Comparison of ENCODE assay signal across 2 cellular contexts in the genomic region with DNA sequence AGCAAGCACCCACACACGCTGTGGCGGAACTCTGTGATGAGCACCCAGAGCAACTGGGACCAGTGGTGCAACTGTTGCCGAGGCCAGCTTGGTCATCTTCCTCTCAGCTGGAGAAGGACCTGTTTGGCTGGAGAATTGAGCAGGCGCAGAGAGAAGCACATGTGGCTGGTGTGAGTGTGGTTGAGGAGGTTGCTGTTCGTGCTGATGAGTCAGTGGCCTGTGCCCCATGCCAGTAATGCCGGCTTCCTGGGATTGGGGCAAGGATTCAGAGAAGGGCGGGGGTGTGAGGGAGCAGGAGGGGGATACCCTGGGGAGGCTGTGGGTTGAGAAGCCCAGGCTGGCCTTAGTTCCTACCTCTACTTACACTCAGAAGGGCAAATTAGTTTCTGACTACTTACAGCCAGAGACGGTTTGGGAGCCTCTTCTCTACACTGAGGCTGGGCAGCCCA.
TF ChIP-seq lines count a peak whose summit lies in the region.

No MANE protein-coding gene starts in this region.

TF ChIP-seq in K562, 482 proteins besides CTCF, POLR2A, EP300 and RAD21 (continues in another document):
- TF ChIP-seq LEF1 (IDR thresholded peaks at IDR 0.05) (no peak), KLF1 (tag; IDR thresholded peaks at IDR 0.05) (no peak), ZNF239 (CRISPR knock-in tag; IDR thresholded peaks at IDR 0.05) (no peak), HMG20B (CRISPR knock-in tag; IDR thresholded peaks at IDR 0.05) (no peak), HDAC1 (IDR thresholded peaks at IDR 0.05) (peak in 1 of 2 experiments; percentile 34; a peak in 1 of 4 replicates), CBX5 (IDR thresholded peaks at IDR 0.05; ENCODE audit: borderline replicate concordance, low read depth) (0 out of 2 replicates have a peak, but pooled peaks have one; percentile 2), STAT5B (CRISPR knock-in tag; IDR thresholded peaks at IDR 0.05) (no peak), RCOR1 (IDR thresholded peaks at IDR 0.05; ENCODE audit: borderline replicate concordance in 1 of 2, low read depth in 2 of 2, low read length in 2 of 2) (no peak), ZNF3 (CRISPR knock-in tag; IDR thresholded peaks at IDR 0.05) (no peak), RBFOX2 (IDR thresholded peaks at IDR 0.05; ENCODE audit: low read depth, low read length) (no peak), MAZ (CRISPR knock-in tag; conservative IDR thresholded peaks at IDR 0.05 in 1 of 2, IDR thresholded peaks at IDR 0.05 in 1 of 2) (0 out of 4 replicates have a peak, but pooled peaks of 1 of the 2 experiments have one; percentile 0), ZNF785 (CRISPR knock-in tag; IDR thresholded peaks at IDR 0.05) (no peak), CHD2 (IDR thresholded peaks at IDR 0.05; ENCODE audit: low read depth, low read length) (no peak), NR1H2 (CRISPR knock-in tag; IDR thresholded peaks at IDR 0.05) (no peak), ZC3H4 (CRISPR knock-in tag; IDR thresholded peaks at IDR 0.05; ENCODE audit: borderline replicate concordance) (no peak), GABPA (tag; conservative IDR thresholded peaks at IDR 0.05; ENCODE audit: low read depth) (no peak), FOXK1 (CRISPR knock-in tag; IDR thresholded peaks at IDR 0.05; ENCODE audit: borderline replicate concordance) (no peak), NR2C1 (IDR thresholded peaks at IDR 0.05) (no peak), NR2C1 (tag; IDR thresholded peaks at IDR 0.05) (0 out of 2 replicates have a peak, but pooled peaks have one; percentile 14), MTA1 (IDR thresholded peaks at IDR 0.05; ENCODE audit: borderline replicate concordance) (no peak)
- TF ChIP-seq, protein P1, sequence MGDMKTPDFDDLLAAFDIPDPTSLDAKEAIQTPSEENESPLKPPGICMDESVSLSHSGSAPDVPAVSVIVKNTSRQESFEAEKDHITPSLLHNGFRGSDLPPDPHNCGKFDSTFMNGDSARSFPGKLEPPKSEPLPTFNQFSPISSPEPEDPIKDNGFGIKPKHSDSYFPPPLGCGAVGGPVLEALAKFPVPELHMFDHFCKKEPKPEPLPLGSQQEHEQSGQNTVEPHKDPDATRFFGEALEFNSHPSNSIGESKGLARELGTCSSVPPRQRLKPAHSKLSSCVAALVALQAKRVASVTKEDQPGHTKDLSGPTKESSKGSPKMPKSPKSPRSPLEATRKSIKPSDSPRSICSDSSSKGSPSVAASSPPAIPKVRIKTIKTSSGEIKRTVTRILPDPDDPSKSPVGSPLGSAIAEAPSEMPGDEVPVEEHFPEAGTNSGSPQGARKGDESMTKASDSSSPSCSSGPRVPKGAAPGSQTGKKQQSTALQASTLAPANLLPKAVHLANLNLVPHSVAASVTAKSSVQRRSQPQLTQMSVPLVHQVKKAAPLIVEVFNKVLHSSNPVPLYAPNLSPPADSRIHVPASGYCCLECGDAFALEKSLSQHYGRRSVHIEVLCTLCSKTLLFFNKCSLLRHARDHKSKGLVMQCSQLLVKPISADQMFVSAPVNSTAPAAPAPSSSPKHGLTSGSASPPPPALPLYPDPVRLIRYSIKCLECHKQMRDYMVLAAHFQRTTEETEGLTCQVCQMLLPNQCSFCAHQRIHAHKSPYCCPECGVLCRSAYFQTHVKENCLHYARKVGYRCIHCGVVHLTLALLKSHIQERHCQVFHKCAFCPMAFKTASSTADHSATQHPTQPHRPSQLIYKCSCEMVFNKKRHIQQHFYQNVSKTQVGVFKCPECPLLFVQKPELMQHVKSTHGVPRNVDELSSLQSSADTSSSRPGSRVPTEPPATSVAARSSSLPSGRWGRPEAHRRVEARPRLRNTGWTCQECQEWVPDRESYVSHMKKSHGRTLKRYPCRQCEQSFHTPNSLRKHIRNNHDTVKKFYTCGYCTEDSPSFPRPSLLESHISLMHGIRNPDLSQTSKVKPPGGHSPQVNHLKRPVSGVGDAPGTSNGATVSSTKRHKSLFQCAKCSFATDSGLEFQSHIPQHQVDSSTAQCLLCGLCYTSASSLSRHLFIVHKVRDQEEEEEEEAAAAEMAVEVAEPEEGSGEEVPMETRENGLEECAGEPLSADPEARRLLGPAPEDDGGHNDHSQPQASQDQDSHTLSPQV (IDR thresholded peaks at IDR 0.05) = peak; percentile 9; the same call in 1 of the 2 replicates
- TF ChIP-seq, protein P2, sequence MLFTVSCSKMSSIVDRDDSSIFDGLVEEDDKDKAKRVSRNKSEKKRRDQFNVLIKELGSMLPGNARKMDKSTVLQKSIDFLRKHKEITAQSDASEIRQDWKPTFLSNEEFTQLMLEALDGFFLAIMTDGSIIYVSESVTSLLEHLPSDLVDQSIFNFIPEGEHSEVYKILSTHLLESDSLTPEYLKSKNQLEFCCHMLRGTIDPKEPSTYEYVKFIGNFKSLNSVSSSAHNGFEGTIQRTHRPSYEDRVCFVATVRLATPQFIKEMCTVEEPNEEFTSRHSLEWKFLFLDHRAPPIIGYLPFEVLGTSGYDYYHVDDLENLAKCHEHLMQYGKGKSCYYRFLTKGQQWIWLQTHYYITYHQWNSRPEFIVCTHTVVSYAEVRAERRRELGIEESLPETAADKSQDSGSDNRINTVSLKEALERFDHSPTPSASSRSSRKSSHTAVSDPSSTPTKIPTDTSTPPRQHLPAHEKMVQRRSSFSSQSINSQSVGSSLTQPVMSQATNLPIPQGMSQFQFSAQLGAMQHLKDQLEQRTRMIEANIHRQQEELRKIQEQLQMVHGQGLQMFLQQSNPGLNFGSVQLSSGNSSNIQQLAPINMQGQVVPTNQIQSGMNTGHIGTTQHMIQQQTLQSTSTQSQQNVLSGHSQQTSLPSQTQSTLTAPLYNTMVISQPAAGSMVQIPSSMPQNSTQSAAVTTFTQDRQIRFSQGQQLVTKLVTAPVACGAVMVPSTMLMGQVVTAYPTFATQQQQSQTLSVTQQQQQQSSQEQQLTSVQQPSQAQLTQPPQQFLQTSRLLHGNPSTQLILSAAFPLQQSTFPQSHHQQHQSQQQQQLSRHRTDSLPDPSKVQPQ (CRISPR knock-in tag; IDR thresholded peaks at IDR 0.05; ENCODE audit: borderline replicate concordance) = no peak
- TF ChIP-seq, protein P3, sequence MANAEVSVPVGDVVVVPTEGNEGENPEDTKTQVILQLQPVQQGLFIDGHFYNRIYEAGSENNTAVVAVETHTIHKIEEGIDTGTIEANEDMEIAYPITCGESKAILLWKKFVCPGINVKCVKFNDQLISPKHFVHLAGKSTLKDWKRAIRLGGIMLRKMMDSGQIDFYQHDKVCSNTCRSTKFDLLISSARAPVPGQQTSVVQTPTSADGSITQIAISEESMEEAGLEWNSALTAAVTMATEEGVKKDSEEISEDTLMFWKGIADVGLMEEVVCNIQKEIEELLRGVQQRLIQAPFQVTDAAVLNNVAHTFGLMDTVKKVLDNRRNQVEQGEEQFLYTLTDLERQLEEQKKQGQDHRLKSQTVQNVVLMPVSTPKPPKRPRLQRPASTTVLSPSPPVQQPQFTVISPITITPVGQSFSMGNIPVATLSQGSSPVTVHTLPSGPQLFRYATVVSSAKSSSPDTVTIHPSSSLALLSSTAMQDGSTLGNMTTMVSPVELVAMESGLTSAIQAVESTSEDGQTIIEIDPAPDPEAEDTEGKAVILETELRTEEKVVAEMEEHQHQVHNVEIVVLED (CRISPR knock-in tag; IDR thresholded peaks at IDR 0.05) = no peak
- TF ChIP-seq, protein P4, sequence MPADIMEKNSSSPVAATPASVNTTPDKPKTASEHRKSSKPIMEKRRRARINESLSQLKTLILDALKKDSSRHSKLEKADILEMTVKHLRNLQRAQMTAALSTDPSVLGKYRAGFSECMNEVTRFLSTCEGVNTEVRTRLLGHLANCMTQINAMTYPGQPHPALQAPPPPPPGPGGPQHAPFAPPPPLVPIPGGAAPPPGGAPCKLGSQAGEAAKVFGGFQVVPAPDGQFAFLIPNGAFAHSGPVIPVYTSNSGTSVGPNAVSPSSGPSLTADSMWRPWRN (IDR thresholded peaks at IDR 0.05; ENCODE audit: low read depth) = no peak

TF ChIP-seq in GM23338, 12 proteins besides CTCF, POLR2A, EP300 and RAD21:
- TF ChIP-seq POLR2AphosphoS5 (IDR thresholded peaks at IDR 0.05; ENCODE audit: low read depth) (no peak), EZH2 (IDR thresholded peaks at IDR 0.05; ENCODE audit: low read depth, unreplicated experiment) (no peak)
- TF ChIP-seq, protein P5, sequence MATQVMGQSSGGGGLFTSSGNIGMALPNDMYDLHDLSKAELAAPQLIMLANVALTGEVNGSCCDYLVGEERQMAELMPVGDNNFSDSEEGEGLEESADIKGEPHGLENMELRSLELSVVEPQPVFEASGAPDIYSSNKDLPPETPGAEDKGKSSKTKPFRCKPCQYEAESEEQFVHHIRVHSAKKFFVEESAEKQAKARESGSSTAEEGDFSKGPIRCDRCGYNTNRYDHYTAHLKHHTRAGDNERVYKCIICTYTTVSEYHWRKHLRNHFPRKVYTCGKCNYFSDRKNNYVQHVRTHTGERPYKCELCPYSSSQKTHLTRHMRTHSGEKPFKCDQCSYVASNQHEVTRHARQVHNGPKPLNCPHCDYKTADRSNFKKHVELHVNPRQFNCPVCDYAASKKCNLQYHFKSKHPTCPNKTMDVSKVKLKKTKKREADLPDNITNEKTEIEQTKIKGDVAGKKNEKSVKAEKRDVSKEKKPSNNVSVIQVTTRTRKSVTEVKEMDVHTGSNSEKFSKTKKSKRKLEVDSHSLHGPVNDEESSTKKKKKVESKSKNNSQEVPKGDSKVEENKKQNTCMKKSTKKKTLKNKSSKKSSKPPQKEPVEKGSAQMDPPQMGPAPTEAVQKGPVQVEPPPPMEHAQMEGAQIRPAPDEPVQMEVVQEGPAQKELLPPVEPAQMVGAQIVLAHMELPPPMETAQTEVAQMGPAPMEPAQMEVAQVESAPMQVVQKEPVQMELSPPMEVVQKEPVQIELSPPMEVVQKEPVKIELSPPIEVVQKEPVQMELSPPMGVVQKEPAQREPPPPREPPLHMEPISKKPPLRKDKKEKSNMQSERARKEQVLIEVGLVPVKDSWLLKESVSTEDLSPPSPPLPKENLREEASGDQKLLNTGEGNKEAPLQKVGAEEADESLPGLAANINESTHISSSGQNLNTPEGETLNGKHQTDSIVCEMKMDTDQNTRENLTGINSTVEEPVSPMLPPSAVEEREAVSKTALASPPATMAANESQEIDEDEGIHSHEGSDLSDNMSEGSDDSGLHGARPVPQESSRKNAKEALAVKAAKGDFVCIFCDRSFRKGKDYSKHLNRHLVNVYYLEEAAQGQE (IDR thresholded peaks at IDR 0.05; ENCODE audit: unreplicated experiment) = no peak
- TF ChIP-seq, protein P6, sequence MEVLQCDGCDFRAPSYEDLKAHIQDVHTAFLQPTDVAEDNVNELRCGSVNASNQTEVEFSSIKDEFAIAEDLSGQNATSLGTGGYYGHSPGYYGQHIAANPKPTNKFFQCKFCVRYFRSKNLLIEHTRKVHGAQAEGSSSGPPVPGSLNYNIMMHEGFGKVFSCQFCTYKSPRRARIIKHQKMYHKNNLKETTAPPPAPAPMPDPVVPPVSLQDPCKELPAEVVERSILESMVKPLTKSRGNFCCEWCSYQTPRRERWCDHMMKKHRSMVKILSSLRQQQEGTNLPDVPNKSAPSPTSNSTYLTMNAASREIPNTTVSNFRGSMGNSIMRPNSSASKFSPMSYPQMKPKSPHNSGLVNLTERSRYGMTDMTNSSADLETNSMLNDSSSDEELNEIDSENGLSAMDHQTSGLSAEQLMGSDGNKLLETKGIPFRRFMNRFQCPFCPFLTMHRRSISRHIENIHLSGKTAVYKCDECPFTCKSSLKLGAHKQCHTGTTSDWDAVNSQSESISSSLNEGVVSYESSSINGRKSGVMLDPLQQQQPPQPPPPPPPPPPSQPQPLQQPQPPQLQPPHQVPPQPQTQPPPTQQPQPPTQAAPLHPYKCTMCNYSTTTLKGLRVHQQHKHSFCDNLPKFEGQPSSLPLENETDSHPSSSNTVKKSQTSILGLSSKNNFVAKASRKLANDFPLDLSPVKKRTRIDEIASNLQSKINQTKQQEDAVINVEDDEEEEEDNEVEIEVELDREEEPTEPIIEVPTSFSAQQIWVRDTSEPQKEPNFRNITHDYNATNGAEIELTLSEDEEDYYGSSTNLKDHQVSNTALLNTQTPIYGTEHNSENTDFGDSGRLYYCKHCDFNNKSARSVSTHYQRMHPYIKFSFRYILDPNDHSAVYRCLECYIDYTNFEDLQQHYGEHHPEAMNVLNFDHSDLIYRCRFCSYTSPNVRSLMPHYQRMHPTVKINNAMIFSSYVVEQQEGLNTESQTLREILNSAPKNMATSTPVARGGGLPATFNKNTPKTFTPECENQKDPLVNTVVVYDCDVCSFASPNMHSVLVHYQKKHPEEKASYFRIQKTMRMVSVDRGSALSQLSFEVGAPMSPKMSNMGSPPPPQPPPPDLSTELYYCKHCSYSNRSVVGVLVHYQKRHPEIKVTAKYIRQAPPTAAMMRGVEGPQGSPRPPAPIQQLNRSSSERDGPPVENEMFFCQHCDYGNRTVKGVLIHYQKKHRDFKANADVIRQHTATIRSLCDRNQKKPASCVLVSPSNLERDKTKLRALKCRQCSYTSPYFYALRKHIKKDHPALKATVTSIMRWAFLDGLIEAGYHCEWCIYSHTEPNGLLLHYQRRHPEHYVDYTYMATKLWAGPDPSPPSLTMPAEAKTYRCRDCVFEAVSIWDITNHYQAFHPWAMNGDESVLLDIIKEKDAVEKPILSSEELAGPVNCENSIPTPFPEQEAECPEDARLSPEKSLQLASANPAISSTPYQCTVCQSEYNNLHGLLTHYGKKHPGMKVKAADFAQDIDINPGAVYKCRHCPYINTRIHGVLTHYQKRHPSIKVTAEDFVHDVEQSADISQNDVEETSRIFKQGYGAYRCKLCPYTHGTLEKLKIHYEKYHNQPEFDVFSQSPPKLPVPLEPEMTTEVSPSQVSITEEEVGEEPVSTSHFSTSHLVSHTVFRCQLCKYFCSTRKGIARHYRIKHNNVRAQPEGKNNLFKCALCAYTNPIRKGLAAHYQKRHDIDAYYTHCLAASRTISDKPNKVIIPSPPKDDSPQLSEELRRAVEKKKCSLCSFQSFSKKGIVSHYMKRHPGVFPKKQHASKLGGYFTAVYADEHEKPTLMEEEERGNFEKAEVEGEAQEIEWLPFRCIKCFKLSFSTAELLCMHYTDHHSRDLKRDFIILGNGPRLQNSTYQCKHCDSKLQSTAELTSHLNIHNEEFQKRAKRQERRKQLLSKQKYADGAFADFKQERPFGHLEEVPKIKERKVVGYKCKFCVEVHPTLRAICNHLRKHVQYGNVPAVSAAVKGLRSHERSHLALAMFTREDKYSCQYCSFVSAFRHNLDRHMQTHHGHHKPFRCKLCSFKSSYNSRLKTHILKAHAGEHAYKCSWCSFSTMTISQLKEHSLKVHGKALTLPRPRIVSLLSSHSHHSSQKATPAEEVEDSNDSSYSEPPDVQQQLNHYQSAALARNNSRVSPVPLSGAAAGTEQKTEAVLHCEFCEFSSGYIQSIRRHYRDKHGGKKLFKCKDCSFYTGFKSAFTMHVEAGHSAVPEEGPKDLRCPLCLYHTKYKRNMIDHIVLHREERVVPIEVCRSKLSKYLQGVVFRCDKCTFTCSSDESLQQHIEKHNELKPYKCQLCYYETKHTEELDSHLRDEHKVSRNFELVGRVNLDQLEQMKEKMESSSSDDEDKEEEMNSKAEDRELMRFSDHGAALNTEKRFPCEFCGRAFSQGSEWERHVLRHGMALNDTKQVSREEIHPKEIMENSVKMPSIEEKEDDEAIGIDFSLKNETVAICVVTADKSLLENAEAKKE (CRISPR knock-in tag; IDR thresholded peaks at IDR 0.05) = no peak
